Comparison of ENCODE assay signal across 35 cellular contexts in genomic region chr14:99986416-99986815, GRCh38.
A peak's percentile ranks its signal among the peaks of the same experiment; 100 is the strongest.
DNase-seq lines count a peak whose midpoint lies in the region; ATAC-seq, FAIRE-seq and TF ChIP-seq lines count a peak whose summit lies in the region.
"Had no signal": no experiment of that assay in that cellular context is flagged by ENCODE, and none has a peak within 500 bp of the region (broad histone marks: within the 10 kb centered on the region; RNA-seq: fewer than 3 reads in every experiment).

No MANE protein-coding gene starts in this region.

- 92 to 96% (median 95%) methylated on average over 2 of the region's 2 CpGs for WGBS in psoas muscle, 3 donors

- intact Hi-C loops in lower lobe of right lung (cut with DNase I) = no loop called here
- intact Hi-C loops in psoas muscle (cut with DNase I) = no loop called here

- H3K36me3 Mint-ChIP-seq in astrocyte (ENCODE audit: low read depth, unreplicated experiment) = no peaks in the 10 kb centered on the region
- H3K36me3 Mint-ChIP-seq: CD14-positive monocyte had no signal

- H3K9me3 Mint-ChIP-seq in astrocyte (ENCODE audit: unreplicated experiment) = no peaks in the 10 kb centered on the region
- H3K9me3 Mint-ChIP-seq: activated T-cell treated with anti-CD3 and anti-CD28 coated beads, Interleukin-2, amount 50 U/mL, for 24 hours; effector memory CD8-positive, alpha-beta T cell had no signal

- H3K27ac ChIP-seq in astrocyte (ENCODE audit: low read depth, low read length) = no peak overlapping the region
- no peak overlapping the region for H3K27ac ChIP-seq in lower lobe of right lung
- no peak overlapping the region for H3K27ac ChIP-seq in psoas muscle
- H3K27ac ChIP-seq: neutrophil, RWPE1, sigmoid colon, stomach, uterus had no signal

- H3K79me2 ChIP-seq in astrocyte (ENCODE audit: insufficient read depth, low read length) = peaks cover 81% of the 10 kb centered on the region

- H3K27me3 Mint-ChIP-seq in astrocyte (ENCODE audit: low read depth, unreplicated experiment) = no peaks in the 10 kb centered on the region
- H3K27me3 Mint-ChIP-seq: activated naive CD8-positive, alpha-beta T cell; activated T-cell treated with anti-CD3 and anti-CD28 coated beads, Interleukin-2, amount 50 U/mL, for 24 hours; effector memory CD8-positive, alpha-beta T cell had no signal

- H3K27ac Mint-ChIP-seq in astrocyte (ENCODE audit: unreplicated experiment) = no peak overlapping the region
- H3K27ac Mint-ChIP-seq: activated CD4-positive, alpha-beta T cell treated with anti-CD3 and anti-CD28 coated beads, Interleukin-2, amount 10 ng/mL, durations not matched to agents 7 days and 5 days; activated naive CD8-positive, alpha-beta T cell; activated T-cell treated with anti-CD3 and anti-CD28 coated beads, Interleukin-2, amount 50 U/mL, for 24 hours; CD14-positive monocyte; effector memory CD8-positive, alpha-beta T cell; naive thymus-derived CD4-positive, alpha-beta T cell; WTC11 had no signal

- H3K4me1 Mint-ChIP-seq in astrocyte (ENCODE audit: low read depth, unreplicated experiment) = peaks cover 3% of the 10 kb centered on the region

- TF ChIP-seq CTCF in astrocyte (IDR thresholded peaks at IDR 0.05; ENCODE audit: insufficient read depth, low read depth, low read length) = no peak
- TF ChIP-seq CTCF in lower lobe of right lung (IDR thresholded peaks at IDR 0.05) = no peak
- TF ChIP-seq CTCF in psoas muscle (IDR thresholded peaks at IDR 0.05) = no peak

- DNase-seq in AG20443 (ENCODE audit: low spot score) (peak; percentile 65), GM04504 (ENCODE audit: low read depth) (peak; percentile 75), astrocyte (ENCODE audit: low read depth) (no peak), lower lobe of right lung (no peak), psoas muscle (no peak)
- no peak for DNase-seq in activated CD4-positive, alpha-beta T cell treated with anti-CD3 and anti-CD28 coated beads, Interleukin-2, amount 50 U/mL, for 4 hours
- DNase-seq: ACHN; activated CD4-positive, alpha-beta T cell treated with anti-CD3 and anti-CD28 coated beads, Interleukin-2, amount 10 ng/mL, durations not matched to agents 7 days and 5 days; activated effector memory CD4-positive, alpha-beta T cell treated with anti-CD3 and anti-CD28 coated beads, Interleukin-2, amount 50 U/mL, for 16 hours; activated T-cell treated with anti-CD3 and anti-CD28 coated beads, Interleukin-2, amount 50 U/mL, for 24 hours; aorta; Caco-2; DMS79 treated with DMSO at 0.1 percent for 48 hours; effector memory CD8-positive, alpha-beta T cell; kidney; midbrain; MM.1S; naive thymus-derived CD4-positive, alpha-beta T cell; NCI-H1417; NCI-H2107; sigmoid colon; stimulated activated CD4-positive, alpha-beta T cell treated with anti-CD3 and anti-CD28 coated beads, Interleukin-12 subunit alpha, Interleukin-12 subunit beta, amount 100 ng/mL, for 4 hours; stimulated activated CD4-positive, alpha-beta T cell treated with anti-CD3 and anti-CD28 coated beads, Interleukin-2, amount 100 ng/mL, for 48 hours; stomach; T-helper 1 cell; uterus had no signal

- H3K4me2 ChIP-seq in astrocyte (ENCODE audit: low read length) = no peak overlapping the region

- H2AFZ ChIP-seq in astrocyte (ENCODE audit: low read depth, low read length) = no peak overlapping the region

- H3K4me1 ChIP-seq in astrocyte (ENCODE audit: insufficient read depth, low read length) (no peaks in the 10 kb centered on the region), lower lobe of right lung (peaks cover 33% of the 10 kb centered on the region), psoas muscle (peaks cover 10% of the 10 kb centered on the region)
- H3K4me1 ChIP-seq: Caco-2, uterus had no signal

- FAIRE-seq in astrocyte (lab: Jason Lieb, UNC) = peak; percentile 39
- FAIRE-seq: frontal cortex, GM12878, H54, kidney had no signal

- H3K4me3 ChIP-seq in astrocyte (ENCODE audit: insufficient read depth, low read depth, low read length) (no peak overlapping the region), lower lobe of right lung (no peak overlapping the region), psoas muscle (no peak overlapping the region)
- H3K4me3 ChIP-seq: GM12878, sigmoid colon, stomach, uterus had no signal

- H3K4me3 Mint-ChIP-seq in astrocyte (ENCODE audit: unreplicated experiment) = no peak overlapping the region
- H3K4me3 Mint-ChIP-seq: activated CD4-positive, alpha-beta T cell treated with anti-CD3 and anti-CD28 coated beads, Interleukin-2, amount 10 ng/mL, durations not matched to agents 7 days and 5 days; activated naive CD8-positive, alpha-beta T cell; activated T-cell treated with anti-CD3 and anti-CD28 coated beads, Interleukin-2, amount 50 U/mL, for 24 hours; CD14-positive monocyte; effector memory CD8-positive, alpha-beta T cell; naive thymus-derived CD4-positive, alpha-beta T cell; WTC11 had no signal

- H3K9me3 ChIP-seq in astrocyte (ENCODE audit: insufficient read depth, low read depth, low read length) (no peaks in the 10 kb centered on the region), lower lobe of right lung (no peaks in the 10 kb centered on the region), psoas muscle (no peaks in the 10 kb centered on the region)
- H3K9me3 ChIP-seq: Caco-2, neutrophil, sigmoid colon, stomach, uterus had no signal

- H3K27me3 ChIP-seq in astrocyte (ENCODE audit: insufficient read depth, low read length) (no peaks in the 10 kb centered on the region), lower lobe of right lung (ENCODE audit: low read depth) (no peaks in the 10 kb centered on the region), psoas muscle (ENCODE audit: insufficient read depth in 3 of 3, low read length in 2 of 3) (no peaks in the 10 kb centered on the region)
- H3K27me3 ChIP-seq: neutrophil, sigmoid colon, stomach, uterus had no signal

- H3K9ac ChIP-seq in astrocyte (ENCODE audit: low read length) = no peak overlapping the region

- peak; percentile 35 to 40 for ATAC-seq in lower lobe of right lung
- no peak for ATAC-seq in HG02798 (IDR thresholded peaks at IDR 0.05; ENCODE audit: poor library complexity, unreplicated experiment)
- no peak for ATAC-seq in psoas muscle
- ATAC-seq: effector memory CD8-positive, alpha-beta T cell; GM12878; naive thymus-derived CD4-positive, alpha-beta T cell; WTC11 had no signal

- peaks cover 46% of the 10 kb centered on the region for H4K20me1 ChIP-seq in astrocyte (ENCODE audit: insufficient read depth, low read length)

- H3K36me3 ChIP-seq in astrocyte (ENCODE audit: insufficient read depth, low read length) (no peaks in the 10 kb centered on the region), lower lobe of right lung (no peaks in the 10 kb centered on the region), psoas muscle (ENCODE audit: insufficient read depth in 1 of 2, low read depth in 1 of 2) (no peaks in the 10 kb centered on the region)
- H3K36me3 ChIP-seq: neutrophil, sigmoid colon, stomach, uterus had no signal

Comparison
In these comparisons a context has a peak if more than half of its experiments do, and no peak if none do; other contexts are left out.
1. DNase-seq: peak in AG20443 (single experiment) and GM04504 (single experiment); none in astrocyte (single experiment), lower lobe of right lung (single experiment), activated CD4-positive, alpha-beta T cell treated with anti-CD3 and anti-CD28 coated beads, Interleukin-2, amount 50 U/mL, for 4 hours (0 of 2) and psoas muscle (0 of 2).
2. ATAC-seq: peak in lower lobe of right lung (2 of 2); none in HG02798 (single experiment) and psoas muscle (0 of 4).